1 cellular context compared by ENCODE assay signal in the genomic region with DNA sequence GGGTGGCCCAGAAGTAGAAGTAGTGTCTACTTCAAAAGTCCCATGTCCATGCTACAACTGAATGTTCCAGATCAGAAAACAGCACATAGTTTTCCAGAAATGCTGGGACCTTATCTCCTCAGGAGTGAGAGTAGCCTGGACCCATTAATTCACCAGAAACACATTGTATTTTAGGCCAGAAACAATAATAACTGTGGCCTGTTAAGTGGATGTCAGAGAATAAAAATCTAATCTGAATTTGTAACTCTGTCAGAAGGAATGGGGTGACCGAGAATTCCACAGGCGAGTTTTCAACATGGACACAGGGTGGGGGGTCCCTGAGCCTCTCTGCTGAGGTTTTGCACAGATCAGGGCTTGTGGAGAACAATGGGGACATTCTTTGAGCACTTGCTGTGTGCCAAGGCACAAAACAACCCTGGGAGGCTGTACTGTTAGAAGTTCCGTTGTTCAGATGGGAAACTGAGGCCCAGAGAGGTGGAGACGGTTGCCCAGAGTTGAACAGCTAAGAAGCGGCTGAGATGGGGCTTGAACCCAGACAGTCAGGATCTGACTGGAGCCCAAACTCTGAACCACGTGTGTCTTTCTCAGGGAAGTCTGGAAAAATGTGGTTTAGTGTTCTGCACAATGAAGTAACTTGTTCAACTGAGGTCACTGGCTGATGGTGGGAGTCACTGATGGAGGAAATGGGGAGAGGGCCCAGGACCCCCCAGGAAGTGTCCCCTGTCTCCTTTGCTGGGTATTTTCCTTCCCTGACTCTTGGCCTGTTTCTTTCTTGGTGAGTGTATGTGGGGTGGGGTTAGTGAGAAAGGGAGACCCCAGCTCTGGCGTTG.
TF ChIP-seq lines count a peak whose summit lies in the region.

No MANE protein-coding gene starts in this region.

TF ChIP-seq in HepG2, 621 proteins besides CTCF, POLR2A, EP300 and RAD21 (continues in another document):
- TF ChIP-seq PHB2 (IDR thresholded peaks at IDR 0.05; ENCODE audit: partially characterized antibody) = no peak
- no peak for TF ChIP-seq YY1 (IDR thresholded peaks at IDR 0.05; ENCODE audit: insufficient read depth, insufficient replicate concordance, low read depth, low read length)
- TF ChIP-seq, protein P1, sequence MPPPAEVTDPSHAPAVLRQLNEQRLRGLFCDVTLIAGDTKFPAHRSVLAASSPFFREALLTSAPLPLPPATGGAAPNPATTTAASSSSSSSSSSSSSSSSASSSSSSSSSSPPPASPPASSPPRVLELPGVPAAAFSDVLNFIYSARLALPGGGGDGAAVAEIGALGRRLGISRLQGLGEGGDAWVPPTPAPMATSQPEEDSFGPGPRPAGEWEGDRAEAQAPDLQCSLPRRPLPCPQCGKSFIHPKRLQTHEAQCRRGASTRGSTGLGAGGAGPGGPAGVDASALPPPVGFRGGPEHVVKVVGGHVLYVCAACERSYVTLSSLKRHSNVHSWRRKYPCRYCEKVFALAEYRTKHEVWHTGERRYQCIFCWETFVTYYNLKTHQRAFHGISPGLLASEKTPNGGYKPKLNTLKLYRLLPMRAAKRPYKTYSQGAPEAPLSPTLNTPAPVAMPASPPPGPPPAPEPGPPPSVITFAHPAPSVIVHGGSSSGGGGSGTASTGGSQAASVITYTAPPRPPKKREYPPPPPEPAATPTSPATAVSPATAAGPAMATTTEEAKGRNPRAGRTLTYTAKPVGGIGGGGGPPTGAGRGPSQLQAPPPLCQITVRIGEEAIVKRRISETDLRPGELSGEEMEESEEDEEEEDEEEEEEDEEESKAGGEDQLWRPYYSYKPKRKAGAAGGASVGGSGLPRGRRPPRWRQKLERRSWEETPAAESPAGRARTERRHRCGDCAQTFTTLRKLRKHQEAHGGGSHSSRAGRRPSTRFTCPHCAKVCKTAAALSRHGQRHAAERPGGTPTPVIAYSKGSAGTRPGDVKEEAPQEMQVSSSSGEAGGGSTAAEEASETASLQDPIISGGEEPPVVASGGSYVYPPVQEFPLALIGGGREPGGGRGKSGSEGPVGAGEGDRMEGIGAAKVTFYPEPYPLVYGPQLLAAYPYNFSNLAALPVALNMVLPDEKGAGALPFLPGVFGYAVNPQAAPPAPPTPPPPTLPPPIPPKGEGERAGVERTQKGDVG (CRISPR knock-in tag; IDR thresholded peaks at IDR 0.05; ENCODE audit: borderline replicate concordance) = no peak
- TF ChIP-seq KDM3A (CRISPR knock-in tag; IDR thresholded peaks at IDR 0.05; ENCODE audit: low read depth) = no peak
- no peak for TF ChIP-seq GZF1 (CRISPR knock-in tag; IDR thresholded peaks at IDR 0.05)
- no peak for TF ChIP-seq ZNF567 (CRISPR knock-in tag; IDR thresholded peaks at IDR 0.05; ENCODE audit: borderline replicate concordance)
- TF ChIP-seq ZBTB42 (CRISPR knock-in tag; IDR thresholded peaks at IDR 0.05) = no peak
- no peak for TF ChIP-seq HIVEP1 (CRISPR knock-in tag; IDR thresholded peaks at IDR 0.05)
- TF ChIP-seq ZNF598 (CRISPR knock-in tag; IDR thresholded peaks at IDR 0.05; ENCODE audit: borderline replicate concordance) = 0 out of 2 replicates have a peak, but pooled peaks have one; percentile 60
- TF ChIP-seq ZFP62 (CRISPR knock-in tag; IDR thresholded peaks at IDR 0.05) = no peak
- peak; percentile 91 for TF ChIP-seq ZNF768 (CRISPR knock-in tag; IDR thresholded peaks at IDR 0.05)
- no peak for TF ChIP-seq ZNF619 (CRISPR knock-in tag; IDR thresholded peaks at IDR 0.05)
- TF ChIP-seq, protein P2, sequence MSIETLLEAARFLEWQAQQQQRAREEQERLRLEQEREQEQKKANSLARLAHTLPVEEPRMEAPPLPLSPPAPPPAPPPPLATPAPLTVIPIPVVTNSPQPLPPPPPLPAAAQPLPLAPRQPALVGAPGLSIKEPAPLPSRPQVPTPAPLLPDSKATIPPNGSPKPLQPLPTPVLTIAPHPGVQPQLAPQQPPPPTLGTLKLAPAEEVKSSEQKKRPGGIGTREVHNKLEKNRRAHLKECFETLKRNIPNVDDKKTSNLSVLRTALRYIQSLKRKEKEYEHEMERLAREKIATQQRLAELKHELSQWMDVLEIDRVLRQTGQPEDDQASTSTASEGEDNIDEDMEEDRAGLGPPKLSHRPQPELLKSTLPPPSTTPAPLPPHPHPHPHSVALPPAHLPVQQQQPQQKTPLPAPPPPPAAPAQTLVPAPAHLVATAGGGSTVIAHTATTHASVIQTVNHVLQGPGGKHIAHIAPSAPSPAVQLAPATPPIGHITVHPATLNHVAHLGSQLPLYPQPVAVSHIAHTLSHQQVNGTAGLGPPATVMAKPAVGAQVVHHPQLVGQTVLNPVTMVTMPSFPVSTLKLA (IDR thresholded peaks at IDR 0.05) = peak; percentile 65
- no peak for TF ChIP-seq ZNF510 (CRISPR knock-in tag; IDR thresholded peaks at IDR 0.05; ENCODE audit: low read depth)
- no peak for TF ChIP-seq ZNF83 (CRISPR knock-in tag; IDR thresholded peaks at IDR 0.05; ENCODE audit: borderline replicate concordance)
- TF ChIP-seq CBFB (CRISPR knock-in tag; IDR thresholded peaks at IDR 0.05) = no peak
- TF ChIP-seq KDM1A (CRISPR knock-in tag; IDR thresholded peaks at IDR 0.05) = 0 out of 2 replicates have a peak, but pooled peaks have one; percentile 33
- TF ChIP-seq, protein P3, sequence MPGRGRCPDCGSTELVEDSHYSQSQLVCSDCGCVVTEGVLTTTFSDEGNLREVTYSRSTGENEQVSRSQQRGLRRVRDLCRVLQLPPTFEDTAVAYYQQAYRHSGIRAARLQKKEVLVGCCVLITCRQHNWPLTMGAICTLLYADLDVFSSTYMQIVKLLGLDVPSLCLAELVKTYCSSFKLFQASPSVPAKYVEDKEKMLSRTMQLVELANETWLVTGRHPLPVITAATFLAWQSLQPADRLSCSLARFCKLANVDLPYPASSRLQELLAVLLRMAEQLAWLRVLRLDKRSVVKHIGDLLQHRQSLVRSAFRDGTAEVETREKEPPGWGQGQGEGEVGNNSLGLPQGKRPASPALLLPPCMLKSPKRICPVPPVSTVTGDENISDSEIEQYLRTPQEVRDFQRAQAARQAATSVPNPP (CRISPR knock-in tag; IDR thresholded peaks at IDR 0.05) = no peak
- TF ChIP-seq HNF4A (CRISPR knock-in tag; IDR thresholded peaks at IDR 0.05) = no peak
- no peak for TF ChIP-seq ZNF652 (CRISPR knock-in tag; IDR thresholded peaks at IDR 0.05; ENCODE audit: borderline replicate concordance, low read depth)
- TF ChIP-seq RFX3 (CRISPR knock-in tag; IDR thresholded peaks at IDR 0.05) = no peak
- no peak for TF ChIP-seq PHF8 (CRISPR knock-in tag; IDR thresholded peaks at IDR 0.05)
- TF ChIP-seq, protein P4, sequence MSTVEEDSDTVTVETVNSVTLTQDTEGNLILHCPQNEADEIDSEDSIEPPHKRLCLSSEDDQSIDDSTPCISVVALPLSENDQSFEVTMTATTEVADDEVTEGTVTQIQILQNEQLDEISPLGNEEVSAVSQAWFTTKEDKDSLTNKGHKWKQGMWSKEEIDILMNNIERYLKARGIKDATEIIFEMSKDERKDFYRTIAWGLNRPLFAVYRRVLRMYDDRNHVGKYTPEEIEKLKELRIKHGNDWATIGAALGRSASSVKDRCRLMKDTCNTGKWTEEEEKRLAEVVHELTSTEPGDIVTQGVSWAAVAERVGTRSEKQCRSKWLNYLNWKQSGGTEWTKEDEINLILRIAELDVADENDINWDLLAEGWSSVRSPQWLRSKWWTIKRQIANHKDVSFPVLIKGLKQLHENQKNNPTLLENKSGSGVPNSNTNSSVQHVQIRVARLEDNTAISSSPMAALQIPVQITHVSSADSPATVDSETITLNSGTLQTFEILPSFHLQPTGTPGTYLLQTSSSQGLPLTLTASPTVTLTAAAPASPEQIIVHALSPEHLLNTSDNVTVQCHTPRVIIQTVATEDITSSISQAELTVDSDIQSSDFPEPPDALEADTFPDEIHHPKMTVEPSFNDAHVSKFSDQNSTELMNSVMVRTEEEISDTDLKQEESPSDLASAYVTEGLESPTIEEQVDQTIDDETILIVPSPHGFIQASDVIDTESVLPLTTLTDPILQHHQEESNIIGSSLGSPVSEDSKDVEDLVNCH (CRISPR knock-in tag; IDR thresholded peaks at IDR 0.05) = 0 out of 2 replicates have a peak, but pooled peaks have one; percentile 31
- 0 out of 2 replicates have a peak, but pooled peaks have one; percentile 44 for TF ChIP-seq WIZ (CRISPR knock-in tag; IDR thresholded peaks at IDR 0.05)
- TF ChIP-seq KAT2B (IDR thresholded peaks at IDR 0.05; ENCODE audit: borderline replicate concordance, low read depth, low read length) = no peak
- no peak for TF ChIP-seq SNAPC2 (CRISPR knock-in tag; IDR thresholded peaks at IDR 0.05)
- 0 out of 2 replicates have a peak, but pooled peaks have one; percentile 60 for TF ChIP-seq EEA1 (CRISPR knock-in tag; IDR thresholded peaks at IDR 0.05; ENCODE audit: borderline replicate concordance)
- TF ChIP-seq, protein P5, sequence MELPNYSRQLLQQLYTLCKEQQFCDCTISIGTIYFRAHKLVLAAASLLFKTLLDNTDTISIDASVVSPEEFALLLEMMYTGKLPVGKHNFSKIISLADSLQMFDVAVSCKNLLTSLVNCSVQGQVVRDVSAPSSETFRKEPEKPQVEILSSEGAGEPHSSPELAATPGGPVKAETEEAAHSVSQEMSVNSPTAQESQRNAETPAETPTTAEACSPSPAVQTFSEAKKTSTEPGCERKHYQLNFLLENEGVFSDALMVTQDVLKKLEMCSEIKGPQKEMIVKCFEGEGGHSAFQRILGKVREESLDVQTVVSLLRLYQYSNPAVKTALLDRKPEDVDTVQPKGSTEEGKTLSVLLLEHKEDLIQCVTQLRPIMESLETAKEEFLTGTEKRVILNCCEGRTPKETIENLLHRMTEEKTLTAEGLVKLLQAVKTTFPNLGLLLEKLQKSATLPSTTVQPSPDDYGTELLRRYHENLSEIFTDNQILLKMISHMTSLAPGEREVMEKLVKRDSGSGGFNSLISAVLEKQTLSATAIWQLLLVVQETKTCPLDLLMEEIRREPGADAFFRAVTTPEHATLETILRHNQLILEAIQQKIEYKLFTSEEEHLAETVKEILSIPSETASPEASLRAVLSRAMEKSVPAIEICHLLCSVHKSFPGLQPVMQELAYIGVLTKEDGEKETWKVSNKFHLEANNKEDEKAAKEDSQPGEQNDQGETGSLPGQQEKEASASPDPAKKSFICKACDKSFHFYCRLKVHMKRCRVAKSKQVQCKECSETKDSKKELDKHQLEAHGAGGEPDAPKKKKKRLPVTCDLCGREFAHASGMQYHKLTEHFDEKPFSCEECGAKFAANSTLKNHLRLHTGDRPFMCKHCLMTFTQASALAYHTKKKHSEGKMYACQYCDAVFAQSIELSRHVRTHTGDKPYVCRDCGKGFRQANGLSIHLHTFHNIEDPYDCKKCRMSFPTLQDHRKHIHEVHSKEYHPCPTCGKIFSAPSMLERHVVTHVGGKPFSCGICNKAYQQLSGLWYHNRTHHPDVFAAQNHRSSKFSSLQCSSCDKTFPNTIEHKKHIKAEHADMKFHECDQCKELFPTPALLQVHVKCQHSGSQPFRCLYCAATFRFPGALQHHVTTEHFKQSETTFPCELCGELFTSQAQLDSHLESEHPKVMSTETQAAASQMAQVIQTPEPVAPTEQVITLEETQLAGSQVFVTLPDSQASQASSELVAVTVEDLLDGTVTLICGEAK (IDR thresholded peaks at IDR 0.05) = no peak
- TF ChIP-seq, protein P5 (CRISPR knock-in tag; IDR thresholded peaks at IDR 0.05) = no peak; the same call in 1 of the 2 replicates
- TF ChIP-seq TEAD2 (CRISPR knock-in tag; IDR thresholded peaks at IDR 0.05) = no peak
- no peak for TF ChIP-seq KMT2A (CRISPR knock-in tag; IDR thresholded peaks at IDR 0.05)
- no peak for TF ChIP-seq AGO1 (IDR thresholded peaks at IDR 0.05; ENCODE audit: low read depth, low read length, poor library complexity, severe bottlenecking)
- TF ChIP-seq ZNF292 (CRISPR knock-in tag; IDR thresholded peaks at IDR 0.05; ENCODE audit: borderline replicate concordance, low read depth) = no peak
- TF ChIP-seq JDP2 (CRISPR knock-in tag; IDR thresholded peaks at IDR 0.05; ENCODE audit: borderline replicate concordance) = no peak
- TF ChIP-seq, protein P6, sequence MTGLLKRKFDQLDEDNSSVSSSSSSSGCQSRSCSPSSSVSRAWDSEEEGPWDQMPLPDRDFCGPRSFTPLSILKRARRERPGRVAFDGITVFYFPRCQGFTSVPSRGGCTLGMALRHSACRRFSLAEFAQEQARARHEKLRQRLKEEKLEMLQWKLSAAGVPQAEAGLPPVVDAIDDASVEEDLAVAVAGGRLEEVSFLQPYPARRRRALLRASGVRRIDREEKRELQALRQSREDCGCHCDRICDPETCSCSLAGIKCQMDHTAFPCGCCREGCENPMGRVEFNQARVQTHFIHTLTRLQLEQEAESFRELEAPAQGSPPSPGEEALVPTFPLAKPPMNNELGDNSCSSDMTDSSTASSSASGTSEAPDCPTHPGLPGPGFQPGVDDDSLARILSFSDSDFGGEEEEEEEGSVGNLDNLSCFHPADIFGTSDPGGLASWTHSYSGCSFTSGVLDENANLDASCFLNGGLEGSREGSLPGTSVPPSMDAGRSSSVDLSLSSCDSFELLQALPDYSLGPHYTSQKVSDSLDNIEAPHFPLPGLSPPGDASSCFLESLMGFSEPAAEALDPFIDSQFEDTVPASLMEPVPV (CRISPR knock-in tag; IDR thresholded peaks at IDR 0.05) = no peak; the same call in 1 of the 2 replicates
- no peak for TF ChIP-seq ZFP37 (CRISPR knock-in tag; IDR thresholded peaks at IDR 0.05; ENCODE audit: borderline replicate concordance)
- no peak for TF ChIP-seq EED (CRISPR knock-in tag; IDR thresholded peaks at IDR 0.05)
- peak; percentile 38; the same call in 1 of the 2 replicates for TF ChIP-seq ZNF230 (CRISPR knock-in tag; IDR thresholded peaks at IDR 0.05)
- no peak for TF ChIP-seq ZNF263 (CRISPR knock-in tag; IDR thresholded peaks at IDR 0.05)
- no peak for TF ChIP-seq TP53 (CRISPR knock-in tag; conservative IDR thresholded peaks at IDR 0.05)
- TF ChIP-seq ZNF788 (CRISPR knock-in tag; IDR thresholded peaks at IDR 0.05; ENCODE audit: borderline replicate concordance) = peak; percentile 55; the same call in 1 of the 2 replicates
- no peak for TF ChIP-seq NPAS2 (CRISPR knock-in tag; IDR thresholded peaks at IDR 0.05; ENCODE audit: borderline replicate concordance)
